ENCODE assay signal across 10 cellular contexts in genomic region chr10:28509286-28509685, GRCh38.
"Had no signal": no experiment of that assay in that cellular context is flagged by ENCODE, and none has a peak within 500 bp of the region (broad histone marks: within the 10 kb centered on the region; RNA-seq: fewer than 3 reads in every experiment).

No MANE protein-coding gene starts in this region.

- H3K27ac ChIP-seq: GM23248, KMS-11 had no signal

- DNase-seq: GM23248, GOT3, H7, HFFc6, IMR-90, KBM-7 had no signal

- H3K4me1 ChIP-seq: HAP-1 had no signal

- H3K9me3 Mint-ChIP-seq: HFFc6 had no signal

- FAIRE-seq: HTR-8/SVneo had no signal

- H3K4me3 ChIP-seq: GM23248, HAP-1 had no signal

- ATAC-seq: HCT116 had no signal

- H3K4me3 Mint-ChIP-seq: HFFc6 had no signal

- H3K9me3 ChIP-seq: HAP-1 had no signal

- H3K27ac Mint-ChIP-seq: HFFc6 had no signal

- H3K36me3 ChIP-seq: HAP-1 had no signal
